ENCODE assay signal across 9 cellular contexts in the genomic region with DNA sequence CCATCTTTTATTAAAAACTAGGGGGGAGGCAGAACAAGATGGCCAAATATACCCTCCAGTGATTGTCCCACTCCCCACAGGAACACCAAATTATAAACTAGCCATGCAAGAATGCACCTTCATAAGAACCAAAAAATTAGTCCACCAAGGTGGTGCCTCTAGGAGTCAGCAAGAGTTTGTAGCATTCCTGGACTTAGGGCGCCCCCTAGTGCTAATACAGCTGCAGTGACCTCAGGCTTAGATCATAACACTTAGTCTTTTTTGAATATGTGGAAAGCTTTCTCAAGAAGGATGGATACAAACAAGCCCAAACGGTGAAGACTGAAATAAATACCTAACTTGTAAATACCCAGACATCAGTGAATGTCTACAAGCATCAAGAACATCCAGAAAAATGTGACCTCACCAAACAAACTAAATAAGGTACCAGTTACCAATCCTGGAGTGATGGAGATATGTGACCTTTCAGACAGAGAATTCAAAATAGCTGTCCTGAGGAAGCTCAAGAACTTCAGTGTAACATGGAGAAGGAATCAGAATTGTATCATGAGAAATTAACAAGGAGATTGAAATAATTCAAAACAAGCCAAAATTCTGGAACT. TPM values are rescaled to one million over a fixed set of nuclear protein-coding genes. Genes with fewer than 3 reads are reported as not detected.
A peak's percentile ranks its signal among the peaks of the same experiment; 100 is the strongest.
DNase-seq lines count a peak whose midpoint lies in the region; ATAC-seq and TF ChIP-seq lines count a peak whose summit lies in the region.
"Had no signal": no experiment of that assay in that cellular context is flagged by ENCODE, and none has a peak within 500 bp of the region (broad histone marks: within the 10 kb centered on the region; RNA-seq: fewer than 3 reads in every experiment).

No MANE protein-coding gene starts in this region.

- H3K27me3 ChIP-seq in aorta (ENCODE audit: control insufficient read depth in 1 of 2, insufficient read depth in 2 of 2, low read length in 1 of 2): no peaks in the 10 kb centered on the region

- H3K4me1 ChIP-seq in aorta (ENCODE audit: control insufficient read depth in 1 of 2, insufficient read depth in 2 of 2, low read length in 2 of 2): no peaks in the 10 kb centered on the region

- H3K4me1 Mint-ChIP-seq in HFFc6 (ENCODE audit: low read depth) (no peaks in the 10 kb centered on the region), glutamatergic neuron (ENCODE audit: low read depth, unreplicated experiment) (no peaks in the 10 kb centered on the region), progenitor cell of endocrine pancreas (ENCODE audit: low read depth) (no peaks in the 10 kb centered on the region)
- H3K4me1 Mint-ChIP-seq in activated naive CD4-positive, alpha-beta T cell treated with anti-CD3 and anti-CD28 coated beads, Interleukin-2, amount 10 ng/mL, durations not matched to agents 7 days and 5 days: no peaks in the 10 kb centered on the region

- H3K36me3 Mint-ChIP-seq in HFFc6 (ENCODE audit: low read depth): peaks cover 26% of the 10 kb centered on the region
- peaks cover 22% of the 10 kb centered on the region for H3K36me3 Mint-ChIP-seq in activated naive CD4-positive, alpha-beta T cell treated with anti-CD3 and anti-CD28 coated beads, Interleukin-2, amount 10 ng/mL, durations not matched to agents 7 days and 5 days
- peaks cover 6% of the 10 kb centered on the region for H3K36me3 Mint-ChIP-seq in glutamatergic neuron (ENCODE audit: unreplicated experiment)
- H3K36me3 Mint-ChIP-seq in progenitor cell of endocrine pancreas (ENCODE audit: insufficient read depth): peaks cover 26% of the 10 kb centered on the region

- intact Hi-C loops in aorta (cut with DNase I): loop anchor here (2.0 to 10.0 kb wide), 3 partner anchors 55 to 365 kb away; no protein-coding TSS in a partner anchor

- no peaks in the 10 kb centered on the region for H3K36me3 ChIP-seq in aorta (ENCODE audit: control insufficient read depth in 1 of 2, insufficient read depth in 2 of 2, low read length in 1 of 2)

- H3K9me3 Mint-ChIP-seq in HFFc6 (no peaks in the 10 kb centered on the region; the same call in 1 of the 2 replicates), glutamatergic neuron (ENCODE audit: unreplicated experiment) (no peaks in the 10 kb centered on the region), progenitor cell of endocrine pancreas (ENCODE audit: low read depth) (no peaks in the 10 kb centered on the region)
- no peaks in the 10 kb centered on the region for H3K9me3 Mint-ChIP-seq in activated naive CD4-positive, alpha-beta T cell treated with anti-CD3 and anti-CD28 coated beads, Interleukin-2, amount 10 ng/mL, durations not matched to agents 7 days and 5 days

- peak; percentile 98 for ATAC-seq in SK-N-SH treated with all-trans-retinoic acid at 6 μM for 48 hours
- ATAC-seq in aorta (ENCODE audit: low FRiP score): peak; percentile 92

- CTCF ChIA-PET in activated naive CD4-positive, alpha-beta T cell treated with anti-CD3 and anti-CD28 coated beads, Interleukin-2, amount 10 ng/mL, durations not matched to agents 7 days and 5 days (lab: Charles Lee): interaction anchor here (0.6 to 4.0 kb wide), 17 partner anchors 11 to 603 kb away, joined by 3 to 21 read pairs (median 4); no protein-coding TSS in a partner anchor

- H3K27ac Mint-ChIP-seq in HFFc6: no peak overlapping the region
- no peak overlapping the region for H3K27ac Mint-ChIP-seq in activated naive CD4-positive, alpha-beta T cell treated with anti-CD3 and anti-CD28 coated beads, Interleukin-2, amount 10 ng/mL, durations not matched to agents 7 days and 5 days
- no peak overlapping the region for H3K27ac Mint-ChIP-seq in glutamatergic neuron (ENCODE audit: unreplicated experiment)
- H3K27ac Mint-ChIP-seq in progenitor cell of endocrine pancreas: no peak overlapping the region

- TF ChIP-seq CTCF in GM12865 (IDR thresholded peaks at IDR 0.05; ENCODE audit: insufficient read depth, low read depth, low read length, missing control alignments) (peak; percentile 87), HFFc6 (IDR thresholded peaks at IDR 0.05) (peak; percentile 97), glutamatergic neuron (IDR thresholded peaks at IDR 0.05; ENCODE audit: partially characterized antibody, unreplicated experiment) (peak; percentile 94), progenitor cell of endocrine pancreas (IDR thresholded peaks at IDR 0.05; ENCODE audit: unreplicated experiment) (peak; percentile 96)

- H3K9me3 ChIP-seq in aorta (ENCODE audit: control insufficient read depth, low read length): no peaks in the 10 kb centered on the region

- H3K4me3 Mint-ChIP-seq in HFFc6: no peak overlapping the region
- H3K4me3 Mint-ChIP-seq in activated naive CD4-positive, alpha-beta T cell treated with anti-CD3 and anti-CD28 coated beads, Interleukin-2, amount 10 ng/mL, durations not matched to agents 7 days and 5 days: no peak overlapping the region
- H3K4me3 Mint-ChIP-seq in glutamatergic neuron (ENCODE audit: unreplicated experiment): no peak overlapping the region
- no peak overlapping the region for H3K4me3 Mint-ChIP-seq in progenitor cell of endocrine pancreas (ENCODE audit: low read depth)

- H3K27ac ChIP-seq in aorta (ENCODE audit: low read depth in 1 of 2, low read length in 2 of 2): no peak overlapping the region
- H3K27ac ChIP-seq: skin epidermis had no signal

- 1 to 2% methylated on average over 2 of the region's 2 CpGs for WGBS in aorta, 2 donors

- H3K4me3 ChIP-seq in GM12865 (ENCODE audit: low read depth, low read length): no peak overlapping the region
- H3K4me3 ChIP-seq in aorta (ENCODE audit: low read length in 2 of 2): no peak overlapping the region
- H3K4me3 ChIP-seq: skin epidermis had no signal

- peak; percentile 84 for DNase-seq in GM12865 (ENCODE audit: low read depth)
- peak; percentile 65 for DNase-seq in HFFc6
- DNase-seq in NAMALWA (ENCODE audit: low spot score): peak; percentile 85
- peak; percentile 88 for DNase-seq in activated naive CD4-positive, alpha-beta T cell treated with anti-CD3 and anti-CD28 coated beads, Interleukin-2, amount 10 ng/mL, durations not matched to agents 7 days and 5 days
- DNase-seq in glutamatergic neuron: peak; percentile 81
- DNase-seq in progenitor cell of endocrine pancreas (ENCODE audit: low spot score, unreplicated experiment): peak; percentile 65
- peak; percentile 76 to 81 for DNase-seq in aorta

- H3K27me3 Mint-ChIP-seq in HFFc6 (ENCODE audit: insufficient read depth) (no peaks in the 10 kb centered on the region; the same call in 1 of the 2 replicates), glutamatergic neuron (ENCODE audit: unreplicated experiment) (no peaks in the 10 kb centered on the region), progenitor cell of endocrine pancreas (no peaks in the 10 kb centered on the region)
- H3K27me3 Mint-ChIP-seq in activated naive CD4-positive, alpha-beta T cell treated with anti-CD3 and anti-CD28 coated beads, Interleukin-2, amount 10 ng/mL, durations not matched to agents 7 days and 5 days: no peaks in the 10 kb centered on the region

TF ChIP-seq in SK-N-SH treated with all-trans-retinoic acid at 6 μM for 48 hours, 23 proteins besides CTCF, POLR2A, EP300 and RAD21:
- TF ChIP-seq ARNTL (CRISPR knock-in tag; IDR thresholded peaks at IDR 0.05; ENCODE audit: borderline replicate concordance, low read depth): no peak
- TF ChIP-seq ZNF70 (CRISPR knock-in tag; IDR thresholded peaks at IDR 0.05): no peak
- no peak for TF ChIP-seq ZFP3 (CRISPR knock-in tag; IDR thresholded peaks at IDR 0.05)
- TF ChIP-seq ESRRG (CRISPR knock-in tag; IDR thresholded peaks at IDR 0.05): no peak
- TF ChIP-seq BACH2 (CRISPR knock-in tag; IDR thresholded peaks at IDR 0.05; ENCODE audit: borderline replicate concordance): no peak

RNA-seq across cellular contexts. Expression of gene PPIP5K2, which starts 19.3 kb away (rescaled TPM):
- total RNA-seq in HFFc6 (2021; fragmentation: NEBNext Ultra II Directional; extraction: Animal tissue kit (Norgen Biotek cat#: 25700)): 10 to 100 TPM; 54.9 to 75.2 (median 61.2) TPM
- total RNA-seq in glutamatergic neuron (ENCODE audit: unreplicated experiment) (134 TPM), progenitor cell of endocrine pancreas (89.2 and 89.4 TPM in 2 replicates), aorta (10 to 100 TPM; 75.1 to 79.4 TPM)
- 10 to 100 TPM; 17.9 to 47.4 TPM for polyA plus RNA-seq in aorta

RNA-seq across cellular contexts. Expression of gene GIN1, which starts 19.4 kb away (rescaled TPM):
- 1 to 10 TPM; 5.6 to 8.0 (median 6.1) TPM for total RNA-seq in HFFc6 (2021; fragmentation: NEBNext Ultra II Directional; extraction: Animal tissue kit (Norgen Biotek cat#: 25700))
- 9.6 TPM for total RNA-seq in glutamatergic neuron (ENCODE audit: unreplicated experiment)
- 9.0 and 10.3 TPM in 2 replicates for total RNA-seq in progenitor cell of endocrine pancreas
- 1 to 10 TPM; 7.0 to 9.2 TPM for total RNA-seq in aorta
- 1 to 10 TPM; 4.2 to 5.0 TPM for polyA plus RNA-seq in aorta
